Comparison of ENCODE assay signal across 19 cellular contexts in genomic region chr11:115473167-115473566, GRCh38. TPM values are rescaled to one million over a fixed set of nuclear protein-coding genes. Genes with fewer than 3 reads are reported as not detected.
DNase-seq lines count a peak whose midpoint lies in the region; ATAC-seq and TF ChIP-seq lines count a peak whose summit lies in the region.
"Had no signal": no experiment of that assay in that cellular context is flagged by ENCODE, and none has a peak within 500 bp of the region (broad histone marks: within the 10 kb centered on the region; RNA-seq: fewer than 3 reads in every experiment).

No MANE protein-coding gene starts in this region.

- peaks cover 46% of the 10 kb centered on the region for H3K4me1 ChIP-seq in OCI-LY3 (ENCODE audit: low read length)

- H3K9me3 Mint-ChIP-seq in neural crest cell = peaks cover 3% of the 10 kb centered on the region

- H3K4me3 ChIP-seq in OCI-LY3 (ENCODE audit: low read length) = no peak overlapping the region
- no peak overlapping the region for H3K4me3 ChIP-seq in WERI-Rb-1 (ENCODE audit: low read depth, low read length)
- no peak overlapping the region for H3K4me3 ChIP-seq in H7 (ENCODE audit: insufficient read depth, low read depth, low read length)
- H3K4me3 ChIP-seq: A549; BLaER1 treated with 17β-estradiol and CSF1 and Interleukin-3, amounts not matched to agents 10 nM and 100 nM had no signal

- H3K4me2 ChIP-seq in OCI-LY3 (ENCODE audit: low read length) = no peak overlapping the region
- H3K4me2 ChIP-seq: A549; BLaER1 treated with 17β-estradiol and CSF1 and Interleukin-3, amounts not matched to agents 10 nM and 100 nM had no signal

- no peak overlapping the region for H3K9ac ChIP-seq in OCI-LY3 (ENCODE audit: low read length)
- H3K9ac ChIP-seq: BLaER1 treated with 17β-estradiol and CSF1 and Interleukin-3, amounts not matched to agents 10 nM and 100 nM had no signal

- no peaks in the 10 kb centered on the region for H3K27me3 Mint-ChIP-seq in neural crest cell (ENCODE audit: low read depth)
- H3K27me3 Mint-ChIP-seq: CD4-positive, alpha-beta T cell had no signal

- H3K4me1 Mint-ChIP-seq in neural crest cell = peaks cover 16% of the 10 kb centered on the region

- ATAC-seq in activated CD4-positive, CD25-positive, alpha-beta regulatory T cell treated with anti-CD3 and anti-CD28 coated beads, Interleukin-2, amount 50 U/mL, for 24 hours = no peak
- ATAC-seq: A549; CD8-positive, alpha-beta T cell had no signal

- TF ChIP-seq CTCF in OCI-LY3 (IDR thresholded peaks at IDR 0.05; ENCODE audit: low read depth, low read length) (no peak), WERI-Rb-1 (IDR thresholded peaks at IDR 0.05; ENCODE audit: low read depth, low read length) (no peak), neural crest cell (conservative IDR thresholded peaks at IDR 0.05) (no peak)

- H3K27ac ChIP-seq in OCI-LY3 (ENCODE audit: low read length) (peak overlapping the region; percentile 23; the same call in 1 of the 2 replicates), WERI-Rb-1 (no peak overlapping the region)
- H3K27ac ChIP-seq: 22Rv1; A549; BLaER1 treated with 17β-estradiol and CSF1 and Interleukin-3, amounts not matched to agents 10 nM and 100 nM; C4-2B had no signal

- H3K79me2 ChIP-seq in OCI-LY3 (ENCODE audit: low read length) = no peaks in the 10 kb centered on the region

- H3K27ac Mint-ChIP-seq in neural crest cell (ENCODE audit: unreplicated experiment) = peak overlapping the region; percentile 58
- H3K27ac Mint-ChIP-seq: B cell; CD4-positive, alpha-beta T cell; CD8-positive, alpha-beta T cell had no signal

- H4K20me1 ChIP-seq in OCI-LY3 (ENCODE audit: insufficient read depth, low read length) = no peaks in the 10 kb centered on the region
- H4K20me1 ChIP-seq: BLaER1 treated with 17β-estradiol and CSF1 and Interleukin-3, amounts not matched to agents 10 nM and 100 nM had no signal

- no peaks in the 10 kb centered on the region for H3K36me3 Mint-ChIP-seq in neural crest cell (ENCODE audit: low read depth)
- H3K36me3 Mint-ChIP-seq: CD8-positive, alpha-beta T cell had no signal

- H3K36me3 ChIP-seq in OCI-LY3 (replicated peaks; ENCODE audit: low read depth, low read length) (no peaks in the 10 kb centered on the region), WERI-Rb-1 (no peaks in the 10 kb centered on the region), H7 (replicated peaks; ENCODE audit: control insufficient read depth, insufficient read depth, low read length) (no peaks in the 10 kb centered on the region)
- H3K36me3 ChIP-seq: BLaER1 treated with 17β-estradiol and CSF1 and Interleukin-3, amounts not matched to agents 10 nM and 100 nM had no signal

- H3K27me3 ChIP-seq in OCI-LY3 (ENCODE audit: low read depth, low read length) = peaks cover 29% of the 10 kb centered on the region
- H3K27me3 ChIP-seq in WERI-Rb-1 (ENCODE audit: insufficient read depth, low read depth, severe bottlenecking) = no peaks in the 10 kb centered on the region
- H3K27me3 ChIP-seq in H7 (ENCODE audit: control insufficient read depth, insufficient read depth, low read length) = no peaks in the 10 kb centered on the region
- H3K27me3 ChIP-seq: BLaER1 treated with 17β-estradiol and CSF1 and Interleukin-3, amounts not matched to agents 10 nM and 100 nM had no signal

- DNase-seq in NCI-H82 (lab: John Stamatoyannopoulos, UW) (peak; percentile 39), NCI-H82 treated with DMSO at 0.1 percent for 48 hours (lab: John Stamatoyannopoulos, UW; ENCODE audit: unreplicated experiment) (no peak), WERI-Rb-1 (peak; percentile 15), neural crest cell (ENCODE audit: low read depth, low spot score) (no peak), H7 (no peak)
- DNase-seq: AML-193; Caco-2; Calu3; CD4-positive, alpha-beta T cell; CD8-positive, alpha-beta T cell; DMS79 treated with DMSO at 0.1 percent for 48 hours; GF-D8 had no signal

- no peak overlapping the region for H2AFZ ChIP-seq in OCI-LY3 (ENCODE audit: low read depth, low read length)

- H3K9me3 ChIP-seq in OCI-LY3 (ENCODE audit: insufficient read depth, low read length) (no peaks in the 10 kb centered on the region), WERI-Rb-1 (ENCODE audit: severe bottlenecking) (no peaks in the 10 kb centered on the region)
- H3K9me3 ChIP-seq: A549; BLaER1 treated with 17β-estradiol and CSF1 and Interleukin-3, amounts not matched to agents 10 nM and 100 nM; Caco-2 had no signal

- no peak overlapping the region for H3K4me3 Mint-ChIP-seq in neural crest cell
- H3K4me3 Mint-ChIP-seq: B cell; CD4-positive, alpha-beta T cell; CD8-positive, alpha-beta T cell had no signal

RNA-seq across cellular contexts. Expression of gene CADM1, which starts 31.0 kb away (rescaled TPM):
- total RNA-seq in neural crest cell = 112 and 121 TPM in 2 replicates
- 13.9 and 15.5 TPM in 2 replicates for total RNA-seq in H7 (2014; rRNA removed; shearing (Covaris generic))

Comparison
In these comparisons a context has a peak if more than half of its experiments do, and no peak if none do; other contexts are left out.
1. DNase-seq: peak in NCI-H82 (single experiment) and WERI-Rb-1 (single experiment); none in NCI-H82 treated with DMSO at 0.1 percent for 48 hours (single experiment), neural crest cell (single experiment) and H7 (single experiment).